In genomic region chr10:34580643-34581042, GRCh38 we compare ENCODE assay signal across 12 cellular contexts.
A peak's percentile ranks its signal among the peaks of the same experiment; 100 is the strongest.
DNase-seq lines count a peak whose midpoint lies in the region; ATAC-seq and TF ChIP-seq lines count a peak whose summit lies in the region.
"Had no signal": no experiment of that assay in that cellular context is flagged by ENCODE, and none has a peak within 500 bp of the region (broad histone marks: within the 10 kb centered on the region; RNA-seq: fewer than 3 reads in every experiment).

No MANE protein-coding gene starts in this region.

- peak overlapping the region; percentile 65 for H3K27ac ChIP-seq in VCaP

- DNase-seq in HFFc6 (peak; percentile 37), foreskin fibroblast (peak; percentile 52 to 55), pons (ENCODE audit: low spot score) (no peak)
- DNase-seq: cerebellar nuclear complex; DMS79; hippocampal formation; NCI-H1092; stimulated activated naive B cell treated with anti-CD40 and anti-IgM and Interleukin-4, amounts not matched to agents 10 μg/mL and 1 μg/mL and 100 μg/mL, for 72 hours had no signal

- H3K4me2 ChIP-seq in skeletal muscle satellite cell (ENCODE audit: low read length), result peak overlapping the region; percentile 48

- TF ChIP-seq CTCF in HFFc6 (IDR thresholded peaks at IDR 0.05), result no peak
- TF ChIP-seq CTCF in VCaP (conservative IDR thresholded peaks at IDR 0.05), result no peak
- no peak for TF ChIP-seq CTCF in foreskin fibroblast (IDR thresholded peaks at IDR 0.05; ENCODE audit: low read depth, low read length)

- H3K4me3 ChIP-seq in foreskin fibroblast (ENCODE audit: low read depth in 1 of 2, low read length in 2 of 2) (no peak overlapping the region), skeletal muscle satellite cell (ENCODE audit: low read length) (no peak overlapping the region)

- no peaks in the 10 kb centered on the region for H3K36me3 Mint-ChIP-seq in HFFc6 (ENCODE audit: low read depth)
- H3K36me3 Mint-ChIP-seq: stimulated activated naive B cell treated with anti-CD40 and anti-IgM and Interleukin-4, amounts not matched to agents 10 μg/mL and 1 μg/mL and 100 μg/mL, for 72 hours had no signal

- peak overlapping the region; percentile 5 for H3K9ac ChIP-seq in skeletal muscle satellite cell (ENCODE audit: low read depth, low read length)

- H3K36me3 ChIP-seq in skeletal muscle satellite cell (ENCODE audit: insufficient read depth, low read length), result no peaks in the 10 kb centered on the region

- ATAC-seq in HG03095 (IDR thresholded peaks at IDR 0.05; ENCODE audit: unreplicated experiment) (no peak), HG03045 (IDR thresholded peaks at IDR 0.05; ENCODE audit: unreplicated experiment) (no peak)
- ATAC-seq: stimulated activated naive B cell treated with anti-CD40 and anti-IgM and Interleukin-4, amounts not matched to agents 10 μg/mL and 1 μg/mL and 100 μg/mL, for 72 hours had no signal

- peak overlapping the region; percentile 53 for H3K27ac Mint-ChIP-seq in HFFc6
- H3K27ac Mint-ChIP-seq: stimulated activated naive B cell treated with anti-CD40 and anti-IgM and Interleukin-4, amounts not matched to agents 10 μg/mL and 1 μg/mL and 100 μg/mL, for 72 hours had no signal

- peaks cover 45% of the 10 kb centered on the region for H3K4me1 ChIP-seq in skeletal muscle satellite cell (ENCODE audit: control insufficient read depth, insufficient read depth, low read length)

- H3K9me3 ChIP-seq in skeletal muscle satellite cell (replicated peaks; ENCODE audit: low read length), result no peaks in the 10 kb centered on the region

- H3K4me3 Mint-ChIP-seq in HFFc6, result no peak overlapping the region
- H3K4me3 Mint-ChIP-seq: stimulated activated naive B cell treated with anti-CD40 and anti-IgM and Interleukin-4, amounts not matched to agents 10 μg/mL and 1 μg/mL and 100 μg/mL, for 72 hours had no signal

- peaks cover 69% of the 10 kb centered on the region for H3K4me1 Mint-ChIP-seq in HFFc6 (ENCODE audit: low read depth)
- H3K4me1 Mint-ChIP-seq: stimulated activated naive B cell treated with anti-CD40 and anti-IgM and Interleukin-4, amounts not matched to agents 10 μg/mL and 1 μg/mL and 100 μg/mL, for 72 hours had no signal

- no peaks in the 10 kb centered on the region for H3K9me3 Mint-ChIP-seq in HFFc6
- H3K9me3 Mint-ChIP-seq: stimulated activated naive B cell treated with anti-CD40 and anti-IgM and Interleukin-4, amounts not matched to agents 10 μg/mL and 1 μg/mL and 100 μg/mL, for 72 hours had no signal

- H3K27me3 ChIP-seq in skeletal muscle satellite cell (ENCODE audit: control insufficient read depth, insufficient read depth, low read length), result no peaks in the 10 kb centered on the region

- no peaks in the 10 kb centered on the region for H3K27me3 Mint-ChIP-seq in HFFc6 (ENCODE audit: insufficient read depth)
- H3K27me3 Mint-ChIP-seq: stimulated activated naive B cell treated with anti-CD40 and anti-IgM and Interleukin-4, amounts not matched to agents 10 μg/mL and 1 μg/mL and 100 μg/mL, for 72 hours had no signal
